In genomic region chr19:17406039-17406886, GRCh38 we compare ENCODE assay signal across 8 cellular contexts. TPM values are rescaled to one million over a fixed set of nuclear protein-coding genes. Genes with fewer than 3 reads are reported as not detected.
DNase-seq lines count a peak whose midpoint lies in the region; ATAC-seq and TF ChIP-seq lines count a peak whose summit lies in the region.

No MANE protein-coding gene starts in this region.

- H3K4me1 ChIP-seq in H9 (ENCODE audit: insufficient read depth, low read length) (peaks cover 7% of the 10 kb centered on the region; the same call in 1 of the 2 replicates), RWPE2 (ENCODE audit: insufficient read depth, poor library complexity, severe bottlenecking) (no peaks in the 10 kb centered on the region), endodermal cell (ENCODE audit: control insufficient read depth, insufficient read depth, low read length) (peaks cover 19% of the 10 kb centered on the region), prostate gland (replicated peaks) (no peaks in the 10 kb centered on the region)

- H2BK12ac ChIP-seq in H9 (ENCODE audit: insufficient read length, low read depth, low read length): no peak overlapping the region

- no peak overlapping the region for H4K91ac ChIP-seq in H9 (ENCODE audit: insufficient read length, low read depth, low read length)

- peak overlapping the region; percentile 29 for H3K4me3 ChIP-seq in RWPE2 (ENCODE audit: severe bottlenecking)
- H3K4me3 ChIP-seq in endodermal cell (ENCODE audit: low read length): peak overlapping the region; percentile 98
- peak overlapping the region in 1 of 2 donors; percentile 8 for H3K4me3 ChIP-seq in prostate gland

- peaks cover 15% of the 10 kb centered on the region for H3K23me2 ChIP-seq in H9 (ENCODE audit: insufficient read length, low read depth, low read length, poor library complexity, severe bottlenecking)

- no peak overlapping the region for H2AK5ac ChIP-seq in H9 (ENCODE audit: insufficient read length, low read length)

- H2BK15ac ChIP-seq in H9 (ENCODE audit: low read depth, low read length): no peak overlapping the region

- WGBS in H9 (ENCODE audit: extremely low coverage, insufficient read length, low lambda C conversion rate): no CpG with 5 or more reads among the region's 10 CpGs
- 89 to 90% methylated on average over 7 to 10 of the region's 10 CpGs for WGBS in endodermal cell (ENCODE audit: insufficient coverage in 1 of 2, insufficient read length in 1 of 2), 2 experiments
- WGBS in prostate gland: 73% methylated on average over 10 of the region's 10 CpGs

- H3K27me3 Mint-ChIP-seq in H9 (ENCODE audit: low read depth) (no peaks in the 10 kb centered on the region), endodermal cell (ENCODE audit: insufficient read depth) (no peaks in the 10 kb centered on the region)

- no peak overlapping the region for H3K23ac ChIP-seq in H9 (ENCODE audit: insufficient read length, low read depth, low read length)

- H2BK120ac ChIP-seq in H9 (ENCODE audit: low read depth, low read length, poor library complexity, severe bottlenecking): no peak overlapping the region

- no peak overlapping the region for H3K4ac ChIP-seq in H9 (ENCODE audit: low read depth, low read length)

- H3K36me3 Mint-ChIP-seq in H9 (ENCODE audit: insufficient read depth in 1 of 3, low read depth in 3 of 3) (peaks cover 5 to 22% (median 14%) of the 10 kb centered on the region in 3 experiments; a peak in 6 of 7 replicates), endodermal cell (ENCODE audit: low read depth) (peaks cover 5% of the 10 kb centered on the region)

- TF ChIP-seq POLR2A in prostate gland (IDR thresholded peaks at IDR 0.05): no peak

- no peak overlapping the region for H4K8ac ChIP-seq in H9 (replicated peaks; ENCODE audit: insufficient read length, low read depth, low read length)

- peak overlapping the region; percentile 61 for H3K4me2 ChIP-seq in H9 (ENCODE audit: insufficient read depth, insufficient read length, low read length)

- no peaks in the 10 kb centered on the region for H3K79me1 ChIP-seq in H9 (ENCODE audit: insufficient read depth, low read depth, low read length, poor library complexity, severe bottlenecking)

- H3K27ac Mint-ChIP-seq in H9 (peak overlapping the region in 2 of 3 experiments; percentile 93 to 94; a peak in 5 of 7 replicates), endodermal cell (peak overlapping the region; percentile 64)

- no peaks in the 10 kb centered on the region for H3K9me3 Mint-ChIP-seq in H9
- H3K9me3 Mint-ChIP-seq in endodermal cell: no peaks in the 10 kb centered on the region

- H3K56ac ChIP-seq in H9 (ENCODE audit: insufficient read length, low read depth, low read length): no peak overlapping the region

- no peaks in the 10 kb centered on the region for H4K20me1 ChIP-seq in H9 (ENCODE audit: control insufficient read depth, insufficient read depth, insufficient read length)

- H4K5ac ChIP-seq in H9 (ENCODE audit: insufficient read length, low read depth, low read length): no peak overlapping the region

- no peak for ATAC-seq in RWPE2 (ENCODE audit: low read depth)
- ATAC-seq in HG03025 (IDR thresholded peaks at IDR 0.05; ENCODE audit: low FRiP score, unreplicated experiment): no peak

- H3K9me3 ChIP-seq in H9 (ENCODE audit: control insufficient read depth, low read depth, low read length): no peaks in the 10 kb centered on the region
- H3K9me3 ChIP-seq in RWPE2 (ENCODE audit: severe bottlenecking): no peaks in the 10 kb centered on the region
- H3K9me3 ChIP-seq in endodermal cell (ENCODE audit: control insufficient read depth, low read length): no peaks in the 10 kb centered on the region
- H3K9me3 ChIP-seq in prostate gland: no peaks in the 10 kb centered on the region

- H3T11ph ChIP-seq in H9 (ENCODE audit: low read length): no peak overlapping the region

- peak; percentile 92 for DNase-seq in Daoy (ENCODE audit: low read depth)
- DNase-seq in H9: peak; percentile 49
- no peak for DNase-seq in RWPE2 (ENCODE audit: low spot score)
- DNase-seq in endodermal cell: no peak
- DNase-seq in prostate gland (ENCODE audit: low spot score): no peak
- no peak for DNase-seq in COLO668 (lab: John Stamatoyannopoulos, UW; ENCODE audit: unreplicated experiment)
- no peak for DNase-seq in AG08396 (ENCODE audit: low spot score)

- H3K4me1 Mint-ChIP-seq in H9 (peaks cover 31 to 39% of the 10 kb centered on the region in 2 experiments), endodermal cell (peaks cover 13% of the 10 kb centered on the region)

- no peak overlapping the region for H3K14ac ChIP-seq in H9 (ENCODE audit: insufficient read depth, low read length)

- no peak overlapping the region for H3K9ac ChIP-seq in H9 (ENCODE audit: extremely low read depth, insufficient read length, low read length)
- no peak overlapping the region for H3K9ac ChIP-seq in endodermal cell (ENCODE audit: extremely low read depth, low read length, poor library complexity, severe bottlenecking)

- no peak overlapping the region for H2BK20ac ChIP-seq in H9 (ENCODE audit: low read depth, low read length, poor library complexity, severe bottlenecking)

- no peak overlapping the region for H3K18ac ChIP-seq in H9 (ENCODE audit: insufficient read length, low read depth, low read length)

- TF ChIP-seq CTCF in H9 (conservative IDR thresholded peaks at IDR 0.05) (no peak), RWPE2 (IDR thresholded peaks at IDR 0.05; ENCODE audit: poor library complexity, severe bottlenecking) (no peak), endodermal cell (conservative IDR thresholded peaks at IDR 0.05) (no peak), prostate gland (IDR thresholded peaks at IDR 0.05) (no peak)

- no peaks in the 10 kb centered on the region for H3K27me3 ChIP-seq in H9 (ENCODE audit: insufficient read depth, low read length)
- no peaks in the 10 kb centered on the region for H3K27me3 ChIP-seq in RWPE2 (ENCODE audit: insufficient read depth, poor library complexity, severe bottlenecking)
- no peaks in the 10 kb centered on the region for H3K27me3 ChIP-seq in endodermal cell (ENCODE audit: control insufficient read depth, insufficient read depth, low read length, poor library complexity, severe bottlenecking)
- H3K27me3 ChIP-seq in prostate gland (replicated peaks; ENCODE audit: insufficient read depth): no peaks in the 10 kb centered on the region

- H3K27ac ChIP-seq in H9 (ENCODE audit: insufficient read length, low read depth, low read length) (no peak overlapping the region), RWPE2 (ENCODE audit: poor library complexity, severe bottlenecking) (peak overlapping the region; percentile 30), endodermal cell (ENCODE audit: low read depth, low read length) (no peak overlapping the region), prostate gland (peak overlapping the region; percentile 72 to 75)

- H2BK5ac ChIP-seq in H9 (ENCODE audit: insufficient read length, low read length): no peak overlapping the region

- H3K36me3 ChIP-seq in RWPE2 (ENCODE audit: low read depth) (no peaks in the 10 kb centered on the region), endodermal cell (ENCODE audit: control insufficient read depth, insufficient read depth, low read length) (peaks cover 16% of the 10 kb centered on the region), prostate gland (no peaks in the 10 kb centered on the region)

- intact Hi-C loops in prostate gland (cut with DNase I): no loop called here

- no peaks in the 10 kb centered on the region; the same call in 1 of the 2 replicates for H3K79me2 ChIP-seq in H9 (ENCODE audit: insufficient read depth, low read length)

- no peak overlapping the region for H2AFZ ChIP-seq in H9 (ENCODE audit: low read length)

- peak overlapping the region in 1 of 2 experiments; percentile 94; a peak in 3 of 5 replicates for H3K4me3 Mint-ChIP-seq in H9
- H3K4me3 Mint-ChIP-seq in endodermal cell: no peak overlapping the region

RNA-seq across cellular contexts. Expression of gene BST2, which starts 0.8 kb away (rescaled TPM):
- total RNA-seq in Daoy (2014; rRNA removed; shearing (Covaris generic)): 0.83 and 4.4 TPM in 2 replicates
- total RNA-seq in H9 (2021) (60.7 and 63.3 TPM in 2 replicates), endodermal cell (100 to 1,000 TPM in 1 of 2 donors, 10 to 100 TPM in 1; 50.8 to 147 TPM), prostate gland (10 to 100 TPM; 32.7 to 75.3 TPM)
- polyA plus RNA-seq in endodermal cell (2013, experiment 1 of 2): 73.3 TPM
- 80.2 TPM for polyA plus RNA-seq in endodermal cell (2013, experiment 2 of 2)

RNA-seq across cellular contexts. Expression of gene CCDC194, which starts 12.3 kb away (rescaled TPM):
- total RNA-seq in Daoy (2014; rRNA removed; shearing (Covaris generic)): 0.69 TPM in 1 of 2 replicates, not detected in the other
- 0.68 and 0.75 TPM in 2 replicates for total RNA-seq in H9 (2021)
- total RNA-seq in endodermal cell: 1 to 10 TPM; 2.0 to 3.4 TPM
- polyA plus RNA-seq in endodermal cell (2013, experiment 1 of 2): 0.78 TPM
- polyA plus RNA-seq in endodermal cell (2013, experiment 2 of 2): 0.83 TPM
- total RNA-seq in prostate gland: not detected

RNA-seq across cellular contexts. Expression of gene MVB12A, which starts 13.6 kb away (rescaled TPM):
- 82.3 and 102 TPM in 2 replicates for total RNA-seq in Daoy (2014; rRNA removed; shearing (Covaris generic))
- total RNA-seq in H9 (2021) (49.7 and 50.4 TPM in 2 replicates), endodermal cell (10 to 100 TPM; 63.1 to 64.8 TPM), prostate gland (10 to 100 TPM; 71.2 to 75.7 TPM)
- 58.8 TPM for polyA plus RNA-seq in endodermal cell (2013, experiment 1 of 2)
- 56.2 TPM for polyA plus RNA-seq in endodermal cell (2013, experiment 2 of 2)

RNA-seq across cellular contexts. Expression of gene PLVAP, which starts 29.1 kb away (rescaled TPM):
- total RNA-seq in Daoy (2014; rRNA removed; shearing (Covaris generic)): not detected in 2 replicates
- total RNA-seq in H9 (2021): not detected in 2 replicates
- total RNA-seq in endodermal cell: under 1 TPM in 1 of 2 donors, not detected in 1; 0.44 TPM
- 0.85 TPM for polyA plus RNA-seq in endodermal cell (2013, experiment 1 of 2)
- 1.1 TPM for polyA plus RNA-seq in endodermal cell (2013, experiment 2 of 2)
- total RNA-seq in prostate gland: 10 to 100 TPM; 33.5 to 35.4 TPM

RNA-seq across cellular contexts. Expression of gene TMEM221, which starts 42.2 kb away (rescaled TPM):
- total RNA-seq in Daoy (2014; rRNA removed; shearing (Covaris generic)): not detected in 2 replicates
- total RNA-seq in H9 (2021): 1.4 TPM in 2 replicates
- 1 to 10 TPM; 3.5 to 4.8 TPM for total RNA-seq in endodermal cell
- polyA plus RNA-seq in endodermal cell (2013, experiment 1 of 2): 2.2 TPM
- polyA plus RNA-seq in endodermal cell (2013, experiment 2 of 2): 2.0 TPM
- 1 to 10 TPM; 1.4 to 1.7 TPM for total RNA-seq in prostate gland

Comparison
In these comparisons a context has a peak if more than half of its experiments do, and no peak if none do; other contexts are left out.
1. DNase-seq: peak in Daoy (single experiment) and H9 (single experiment); none in RWPE2 (single experiment), endodermal cell (single experiment), prostate gland (single experiment), COLO668 (single experiment) and AG08396 (single experiment).
2. H3K27ac ChIP-seq: peak in RWPE2 (single experiment) and prostate gland (2 of 2); none in H9 (single experiment) and endodermal cell (single experiment).